In the genomic region with DNA sequence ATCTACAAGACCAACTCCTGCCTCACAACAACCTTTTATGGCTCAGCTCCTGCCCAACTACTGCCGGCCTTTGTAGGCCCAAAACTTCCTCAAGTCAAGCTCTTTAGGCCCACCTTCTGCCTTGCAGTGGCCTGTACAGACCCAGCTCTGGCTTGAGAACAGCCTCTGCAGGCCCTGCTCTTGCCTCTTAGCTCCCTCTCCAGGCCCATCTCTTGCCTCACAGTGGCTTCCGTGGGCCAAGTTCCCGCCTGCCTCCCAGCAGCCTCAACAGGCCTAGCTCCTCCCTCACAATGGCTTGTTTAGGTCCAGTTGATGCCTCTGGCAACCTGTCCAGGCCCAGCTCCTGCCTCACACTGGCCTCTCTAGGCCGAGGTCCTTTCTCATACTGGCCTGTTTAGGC, we compare ENCODE assay signal across 9 cellular contexts. TPM values are rescaled to one million over a fixed set of nuclear protein-coding genes. Genes with fewer than 3 reads are reported as not detected.
DNase-seq lines count a peak whose midpoint lies in the region; ATAC-seq and TF ChIP-seq lines count a peak whose summit lies in the region.
"Had no signal": no experiment of that assay in that cellular context is flagged by ENCODE, and none has a peak within 500 bp of the region (broad histone marks: within the 10 kb centered on the region; RNA-seq: fewer than 3 reads in every experiment).

No MANE protein-coding gene starts in this region.

- ATAC-seq in IMR-90 (ENCODE audit: low read depth), result no peak
- ATAC-seq in HG02763 (IDR thresholded peaks at IDR 0.05; ENCODE audit: unreplicated experiment), result no peak
- ATAC-seq: esophagus mucosa had no signal

- H3K79me1 ChIP-seq in IMR-90 (ENCODE audit: low read depth in 1 of 2, low read length in 2 of 2), result no peaks in the 10 kb centered on the region

- H2AK9ac ChIP-seq in IMR-90 (replicated peaks; ENCODE audit: low read depth, low read length, poor library complexity), result no peak overlapping the region

- TF ChIP-seq CTCF in GM13977 (IDR thresholded peaks at IDR 0.05; ENCODE audit: extremely low read depth, insufficient read depth, missing control alignments), result peak; percentile 4
- no peak for TF ChIP-seq CTCF in IMR-90 (conservative IDR thresholded peaks at IDR 0.05; ENCODE audit: low read depth, low read length)
- TF ChIP-seq CTCF in chondrocyte (IDR thresholded peaks at IDR 0.05), result peak; percentile 69
- TF ChIP-seq CTCF in osteoblast (IDR thresholded peaks at IDR 0.05; ENCODE audit: extremely low read depth, low read depth, low read length), result peak; percentile 15
- TF ChIP-seq CTCF in mesothelial cell of epicardium (IDR thresholded peaks at IDR 0.05; ENCODE audit: unreplicated experiment), result no peak

- no peak overlapping the region for H3K4ac ChIP-seq in IMR-90 (ENCODE audit: low read depth, low read length)

- H4K5ac ChIP-seq in IMR-90 (ENCODE audit: low read depth, low read length), result no peak overlapping the region

- H3K9ac ChIP-seq in IMR-90 (ENCODE audit: low read depth, low read length), result no peak overlapping the region

- H3K18ac ChIP-seq in IMR-90 (ENCODE audit: low read depth, low read length), result no peak overlapping the region

- H2AK5ac ChIP-seq in IMR-90 (ENCODE audit: low read depth, low read length), result no peak overlapping the region

- H3K36me3 ChIP-seq in IMR-90 (ENCODE audit: control insufficient read depth, insufficient read depth, low read length) (no peaks in the 10 kb centered on the region), osteoblast (ENCODE audit: insufficient read depth, low read length) (no peaks in the 10 kb centered on the region)

- no peaks in the 10 kb centered on the region for H4K20me1 ChIP-seq in IMR-90 (ENCODE audit: insufficient read depth, low read length)
- H4K20me1 ChIP-seq in osteoblast (ENCODE audit: insufficient read depth, low read length), result no peaks in the 10 kb centered on the region

- H3K9me1 ChIP-seq in IMR-90 (ENCODE audit: insufficient read depth, low read length), result no peaks in the 10 kb centered on the region

- H3K56ac ChIP-seq in IMR-90 (ENCODE audit: extremely low read depth, insufficient read depth, low read length), result no peak overlapping the region

- H3K9me3 Mint-ChIP-seq in chondrocyte (ENCODE audit: low read depth) (no peaks in the 10 kb centered on the region), mesothelial cell of epicardium (no peaks in the 10 kb centered on the region)

- H3K4me3 ChIP-seq in IMR-90 (ENCODE audit: insufficient read depth, low read depth, low read length), result no peak overlapping the region
- H3K4me3 ChIP-seq in osteoblast (ENCODE audit: insufficient read depth, low read length), result no peak overlapping the region
- H3K4me3 ChIP-seq: lung had no signal

- H3K4me1 ChIP-seq in IMR-90 (ENCODE audit: control insufficient read depth, insufficient read depth, low read length) (no peaks in the 10 kb centered on the region), osteoblast (ENCODE audit: insufficient read depth, low read length) (no peaks in the 10 kb centered on the region)

- H3K4me2 ChIP-seq in IMR-90 (ENCODE audit: low read depth, low read length) (no peak overlapping the region), osteoblast (ENCODE audit: insufficient read depth, low read length) (no peak overlapping the region)

- POLR2A ChIA-PET in IMR-90 (lab: Charles Lee; ENCODE audit: unreplicated experiment), result no interaction called here

- H3K4me3 Mint-ChIP-seq in chondrocyte (ENCODE audit: unreplicated experiment) (no peak overlapping the region), mesothelial cell of epicardium (no peak overlapping the region)

- CTCF ChIA-PET in IMR-90 (lab: Yijun Ruan, JAX), result no interaction called here

- intact Hi-C loops in IMR-90 (cut with micrococcal nuclease), result no loop called here

- no peak overlapping the region for H2BK120ac ChIP-seq in IMR-90 (ENCODE audit: low read depth, low read length)

- WGBS in IMR-90 (ENCODE audit: extremely low coverage in 2 of 2, insufficient read length in 1 of 2), 2 experiments, result 78% methylated on average over 3 of the region's 4 CpGs; no CpG with 5 or more reads in 1 of the 2 experiments

- H3K27ac ChIP-seq in IMR-90 (ENCODE audit: insufficient read depth, low read length) (no peak overlapping the region), osteoblast (ENCODE audit: low read depth, low read length) (no peak overlapping the region)

- no peak for TF ChIP-seq POLR2A in IMR-90 (IDR thresholded peaks at IDR 0.05; ENCODE audit: low read depth, low read length)

- in situ Hi-C loops in GM13977 (cut with MboI; ENCODE audit: low pct_unique_long_range_greater_than_20kb, low sequenced_read_pairs, unreplicated experiment) (no loop called here), IMR-90 (cut with MboI; ENCODE audit: low sequenced_read_pairs) (no loop called here)

- no peaks in the 10 kb centered on the region for H3K79me2 ChIP-seq in osteoblast (ENCODE audit: insufficient read depth, low read length)

- H3K23ac ChIP-seq in IMR-90 (ENCODE audit: low read depth, low read length), result no peak overlapping the region

- no TSS peak for BruUV-seq in IMR-90 (replicated peaks; lab: Mats Ljungman, UMichigan)

- H3K27me3 Mint-ChIP-seq in chondrocyte (ENCODE audit: low read depth), result no peaks in the 10 kb centered on the region
- H3K27me3 Mint-ChIP-seq in mesothelial cell of epicardium (ENCODE audit: low read depth), result no peaks in the 10 kb centered on the region

- no peak for TF ChIP-seq RAD21 in IMR-90 (IDR thresholded peaks at IDR 0.05; ENCODE audit: low read length)

- H3K36me3 Mint-ChIP-seq in chondrocyte (ENCODE audit: low read depth) (no peaks in the 10 kb centered on the region), mesothelial cell of epicardium (no peaks in the 10 kb centered on the region)

- H3K4me1 Mint-ChIP-seq in chondrocyte (ENCODE audit: low read depth) (no peaks in the 10 kb centered on the region), mesothelial cell of epicardium (no peaks in the 10 kb centered on the region)

- H3K27ac Mint-ChIP-seq in chondrocyte (ENCODE audit: unreplicated experiment) (no peak overlapping the region), mesothelial cell of epicardium (no peak overlapping the region)

- DNase-seq in GM13977 (ENCODE audit: low spot score) (no peak), IMR-90 (no peak), chondrocyte (ENCODE audit: low spot score) (no peak), osteoblast (ENCODE audit: insufficient read length, low spot score, missing footprints) (peak; percentile 41), mesothelial cell of epicardium (ENCODE audit: low spot score in 2 of 2, unreplicated experiment in 2 of 2) (no peak), HuH-7 (ENCODE audit: low spot score) (no peak)

- no peaks in the 10 kb centered on the region for H3K27me3 ChIP-seq in IMR-90 (ENCODE audit: control insufficient read depth, insufficient read depth, low read length)
- H3K27me3 ChIP-seq in osteoblast (ENCODE audit: insufficient read depth, low read length), result no peaks in the 10 kb centered on the region

- H2BK15ac ChIP-seq in IMR-90 (ENCODE audit: low read depth, low read length), result no peak overlapping the region

- H3K14ac ChIP-seq in IMR-90 (replicated peaks; ENCODE audit: low read depth, low read length), result no peak overlapping the region

- no peak overlapping the region for H4K91ac ChIP-seq in IMR-90 (ENCODE audit: insufficient read depth, low read depth, low read length)

- no peak overlapping the region for H4K8ac ChIP-seq in IMR-90 (ENCODE audit: low read depth in 2 of 2, low read length in 2 of 2)

- dilution Hi-C loops in IMR-90 (cut with HindIII; ENCODE audit: low sequenced_read_pairs, unreplicated experiment), result no loop called here

- no peak overlapping the region for H2BK5ac ChIP-seq in IMR-90 (ENCODE audit: low read depth, low read length, poor library complexity, severe bottlenecking)

- H2AFZ ChIP-seq in IMR-90 (replicated peaks; ENCODE audit: low read length, poor library complexity), result peak overlapping the region; percentile 43
- H2AFZ ChIP-seq in osteoblast (ENCODE audit: low read length), result peak overlapping the region; percentile 41

- H3K9me3 ChIP-seq in IMR-90 (ENCODE audit: control insufficient read depth, insufficient read depth, low read length) (no peaks in the 10 kb centered on the region), osteoblast (ENCODE audit: low read depth, low read length) (no peaks in the 10 kb centered on the region)

- H2BK20ac ChIP-seq in IMR-90 (ENCODE audit: low read depth, low read length), result no peak overlapping the region

TF ChIP-seq in IMR-90, 13 proteins besides CTCF, POLR2A, EP300 and RAD21:
- TF ChIP-seq, protein P1, sequence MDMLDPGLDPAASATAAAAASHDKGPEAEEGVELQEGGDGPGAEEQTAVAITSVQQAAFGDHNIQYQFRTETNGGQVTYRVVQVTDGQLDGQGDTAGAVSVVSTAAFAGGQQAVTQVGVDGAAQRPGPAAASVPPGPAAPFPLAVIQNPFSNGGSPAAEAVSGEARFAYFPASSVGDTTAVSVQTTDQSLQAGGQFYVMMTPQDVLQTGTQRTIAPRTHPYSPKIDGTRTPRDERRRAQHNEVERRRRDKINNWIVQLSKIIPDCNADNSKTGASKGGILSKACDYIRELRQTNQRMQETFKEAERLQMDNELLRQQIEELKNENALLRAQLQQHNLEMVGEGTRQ (IDR thresholded peaks at IDR 0.05; ENCODE audit: low read depth, low read length), result no peak
- TF ChIP-seq MAZ (IDR thresholded peaks at IDR 0.05; ENCODE audit: borderline replicate concordance, low read depth, low read length), result no peak

RNA-seq across cellular contexts. Expression of a gene that starts 32.4 kb away (rescaled TPM):
- total RNA-seq in IMR-90 (2012; rRNA removed), result 14.5 and 19.4 TPM in 2 replicates
- 12.0 and 12.5 TPM in 2 replicates for polyA plus RNA-seq in IMR-90 (2012; rRNA removed)
- 6.0 and 6.3 TPM in 2 replicates for polyA plus RNA-seq in IMR-90 (2012; cell fraction: cytosol; rRNA removed)
- polyA plus RNA-seq in IMR-90 (2012; cell fraction: nucleus; rRNA removed; ENCODE audit: low replicate concordance), result 2.0 and 5.1 TPM in 2 replicates
- total RNA-seq in chondrocyte, result 29.2 to 32.5 TPM (median 31.8 TPM) in 3 replicates
- total RNA-seq in osteoblast, result 18.5 and 21.2 TPM in 2 replicates
- total RNA-seq in mesothelial cell of epicardium, result 23.1 to 25.5 TPM (median 23.8 TPM) in 3 replicates

Comparison
In these comparisons a context has a peak if more than half of its experiments do, and no peak if none do; other contexts are left out.
1. CTCF ChIP-seq: peak in GM13977 (single experiment), chondrocyte (single experiment) and osteoblast (single experiment); none in IMR-90 (single experiment) and mesothelial cell of epicardium (single experiment).